Comparison of ENCODE assay signal across 25 cellular contexts in the genomic region with DNA sequence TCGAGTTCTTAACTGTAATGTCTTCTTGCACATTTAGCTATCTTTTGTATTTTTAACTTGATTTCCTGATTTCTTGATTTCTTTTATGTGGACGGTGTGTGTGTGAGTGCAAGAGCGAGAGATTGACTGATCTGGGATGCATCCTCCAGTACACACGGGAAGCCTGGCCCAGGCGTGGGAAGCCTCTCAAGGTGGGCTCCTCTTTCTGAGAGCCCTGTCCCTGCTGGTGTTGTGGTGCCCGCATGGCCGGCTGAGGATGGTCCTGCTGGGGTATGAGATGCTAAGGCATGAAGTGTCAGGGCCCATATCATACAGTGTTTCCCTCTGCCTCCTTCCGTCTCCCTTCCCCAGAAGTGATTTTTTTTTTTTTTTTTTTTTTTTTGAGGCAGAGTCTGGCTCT.
DNase-seq lines count a peak whose midpoint lies in the region; FAIRE-seq and TF ChIP-seq lines count a peak whose summit lies in the region.
"Had no signal": no experiment of that assay in that cellular context is flagged by ENCODE, and none has a peak within 500 bp of the region (broad histone marks: within the 10 kb centered on the region; RNA-seq: fewer than 3 reads in every experiment).

No MANE protein-coding gene starts in this region.

- intact Hi-C loops in kidney (cut with DNase I): no loop called here
- intact Hi-C loops in posterior cingulate gyrus (cut with DNase I): no loop called here

- H3K36me3 ChIP-seq in BLaER1 (no peaks in the 10 kb centered on the region), kidney (ENCODE audit: control insufficient read depth in 1 of 2, insufficient read depth in 2 of 2, low read length in 2 of 2) (no peaks in the 10 kb centered on the region)
- H3K36me3 ChIP-seq in BLaER1 treated with 17β-estradiol and CSF1 and Interleukin-3, amounts not matched to agents 10 nM and 100 nM: no peaks in the 10 kb centered on the region
- H3K36me3 ChIP-seq: BE2C had no signal

- H3K9ac ChIP-seq in BLaER1: no peak overlapping the region
- H3K9ac ChIP-seq in BLaER1 treated with 17β-estradiol and CSF1 and Interleukin-3, amounts not matched to agents 10 nM and 100 nM: no peak overlapping the region
- H3K9ac ChIP-seq in kidney (ENCODE audit: low read length in 2 of 2): no peak overlapping the region

- H3K27ac ChIP-seq in BLaER1: 0 out of 2 replicates have a peak overlapping the region, but pooled peaks have one; percentile 7
- H3K27ac ChIP-seq in BLaER1 treated with 17β-estradiol and CSF1 and Interleukin-3, amounts not matched to agents 10 nM and 100 nM: no peak overlapping the region
- H3K27ac ChIP-seq in kidney (ENCODE audit: low read depth in 2 of 2, low read length in 2 of 2): no peak overlapping the region

- DNase-seq in kidney (peak; percentile 48), NCI-H1417 treated with DMSO at 0.1 percent for 48 hours (lab: John Stamatoyannopoulos, UW) (no peak), posterior cingulate gyrus (no peak)
- no peak for DNase-seq in stimulated activated CD4-positive, alpha-beta T cell treated with anti-CD3 and anti-CD28 coated beads, Interleukin-2, amount 100 ng/mL, for 24 hours
- DNase-seq: 8988T; ACHN; BE2C; C1 segment of cervical spinal cord; CD4-positive, alpha-beta memory T cell; CD4-positive, CD25-positive, alpha-beta regulatory T cell; CD8-positive, alpha-beta memory T cell; COR-L47; DMS 273 treated with DMSO at 0.1 percent for 48 hours; DMS153; DMS53; DMS79; DND-41; EL; GDM1 had no signal

- FAIRE-seq in kidney (lab: Jason Lieb, UNC): no peak
- FAIRE-seq: A204.1, GM12878, GM12892, GM18507 had no signal

- H3K27me3 ChIP-seq in BLaER1: no peaks in the 10 kb centered on the region
- no peaks in the 10 kb centered on the region for H3K27me3 ChIP-seq in BLaER1 treated with 17β-estradiol and CSF1 and Interleukin-3, amounts not matched to agents 10 nM and 100 nM
- H3K27me3 ChIP-seq: BE2C had no signal

- H3K9me3 ChIP-seq in BLaER1: no peaks in the 10 kb centered on the region
- H3K9me3 ChIP-seq in BLaER1 treated with 17β-estradiol and CSF1 and Interleukin-3, amounts not matched to agents 10 nM and 100 nM (replicated peaks in 1 of 11): no peaks in the 10 kb centered on the region
- H3K9me3 ChIP-seq in kidney (ENCODE audit: control insufficient read depth in 1 of 2, low read length in 2 of 2): no peaks in the 10 kb centered on the region
- H3K9me3 ChIP-seq: BE2C had no signal

- peak overlapping the region; percentile 35 for H3K4me2 ChIP-seq in BLaER1
- peak overlapping the region in 7 of 11 experiments; percentile 19 to 55 (median 42); a peak in 10 of 22 replicates for H3K4me2 ChIP-seq in BLaER1 treated with 17β-estradiol and CSF1 and Interleukin-3, amounts not matched to agents 10 nM and 100 nM

- TF ChIP-seq CTCF in kidney (IDR thresholded peaks at IDR 0.05; ENCODE audit: borderline replicate concordance, extremely low read depth, insufficient read depth): no peak

- H3K4me1 ChIP-seq in BLaER1: peaks cover 11% of the 10 kb centered on the region
- H3K4me1 ChIP-seq in BLaER1 treated with 17β-estradiol and CSF1 and Interleukin-3, amounts not matched to agents 10 nM and 100 nM: peaks cover 0 to 17% (median 11%) of the 10 kb centered on the region in 10 experiments; a peak in 11 of 20 replicates
- no peaks in the 10 kb centered on the region for H3K4me1 ChIP-seq in kidney (ENCODE audit: control insufficient read depth in 1 of 2, insufficient read depth in 1 of 2, low read depth in 1 of 2, low read length in 2 of 2)
- H3K4me1 ChIP-seq: BE2C had no signal

- no peaks in the 10 kb centered on the region for H4K20me1 ChIP-seq in BLaER1
- H4K20me1 ChIP-seq in BLaER1 treated with 17β-estradiol and CSF1 and Interleukin-3, amounts not matched to agents 10 nM and 100 nM: peaks cover 0 to 6% (median 0%) of the 10 kb centered on the region in 11 experiments; a peak in 1 of 22 replicates

- H3K4me3 ChIP-seq in BLaER1 (no peak overlapping the region), kidney (ENCODE audit: low read length in 2 of 2) (no peak overlapping the region)
- no peak overlapping the region for H3K4me3 ChIP-seq in BLaER1 treated with 17β-estradiol and CSF1 and Interleukin-3, amounts not matched to agents 10 nM and 100 nM
- H3K4me3 ChIP-seq: GM12878 had no signal
